In the genomic region with DNA sequence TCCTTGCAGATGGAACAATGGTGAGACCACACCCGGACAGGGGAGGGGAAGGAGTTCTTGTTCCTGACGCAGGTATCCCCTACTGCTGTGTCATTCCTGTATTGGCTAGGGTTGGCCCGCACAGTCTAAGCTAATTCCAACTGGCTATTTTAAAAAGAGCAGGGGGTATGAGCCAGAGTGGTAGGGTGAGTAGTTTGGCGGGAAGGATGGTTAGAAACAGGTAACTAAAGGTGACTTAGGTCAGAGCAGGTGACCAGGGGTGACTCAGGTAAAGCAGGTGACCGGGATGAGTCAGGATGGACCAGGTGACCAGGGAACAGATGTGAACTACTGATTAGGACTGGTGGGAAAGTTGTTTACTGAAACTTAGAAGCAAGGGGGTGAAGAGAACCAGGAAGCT, we compare ENCODE assay signal across 1 cellular context.
TF ChIP-seq lines count a peak whose summit lies in the region.

No MANE protein-coding gene starts in this region.

TF ChIP-seq in K562, 482 proteins besides CTCF, POLR2A, EP300 and RAD21 (continued from another document):
- no peak for TF ChIP-seq SNIP1 (IDR thresholded peaks at IDR 0.05; ENCODE audit: low read depth)
- TF ChIP-seq CTBP1 (IDR thresholded peaks at IDR 0.05; ENCODE audit: borderline replicate concordance), result peak; percentile 95
- no peak for TF ChIP-seq DMBX1 (CRISPR knock-in tag; IDR thresholded peaks at IDR 0.05; ENCODE audit: borderline replicate concordance)
- TF ChIP-seq FOXA3 (CRISPR knock-in tag; conservative IDR thresholded peaks at IDR 0.05 in 1 of 2, IDR thresholded peaks at IDR 0.05 in 1 of 2), result no peak
- TF ChIP-seq, protein P1, sequence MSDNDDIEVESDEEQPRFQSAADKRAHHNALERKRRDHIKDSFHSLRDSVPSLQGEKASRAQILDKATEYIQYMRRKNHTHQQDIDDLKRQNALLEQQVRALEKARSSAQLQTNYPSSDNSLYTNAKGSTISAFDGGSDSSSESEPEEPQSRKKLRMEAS (CRISPR knock-in tag; IDR thresholded peaks at IDR 0.05), result no peak
- TF ChIP-seq BRF1 (IDR thresholded peaks at IDR 0.05; ENCODE audit: borderline replicate concordance, extremely low read depth, insufficient read length), result no peak
- no peak for TF ChIP-seq MTA3 (IDR thresholded peaks at IDR 0.05; ENCODE audit: borderline replicate concordance)
- TF ChIP-seq, protein P2, sequence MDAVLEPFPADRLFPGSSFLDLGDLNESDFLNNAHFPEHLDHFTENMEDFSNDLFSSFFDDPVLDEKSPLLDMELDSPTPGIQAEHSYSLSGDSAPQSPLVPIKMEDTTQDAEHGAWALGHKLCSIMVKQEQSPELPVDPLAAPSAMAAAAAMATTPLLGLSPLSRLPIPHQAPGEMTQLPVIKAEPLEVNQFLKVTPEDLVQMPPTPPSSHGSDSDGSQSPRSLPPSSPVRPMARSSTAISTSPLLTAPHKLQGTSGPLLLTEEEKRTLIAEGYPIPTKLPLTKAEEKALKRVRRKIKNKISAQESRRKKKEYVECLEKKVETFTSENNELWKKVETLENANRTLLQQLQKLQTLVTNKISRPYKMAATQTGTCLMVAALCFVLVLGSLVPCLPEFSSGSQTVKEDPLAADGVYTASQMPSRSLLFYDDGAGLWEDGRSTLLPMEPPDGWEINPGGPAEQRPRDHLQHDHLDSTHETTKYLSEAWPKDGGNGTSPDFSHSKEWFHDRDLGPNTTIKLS (IDR thresholded peaks at IDR 0.05; ENCODE audit: borderline replicate concordance, low read depth), result no peak
- no peak for TF ChIP-seq ZNF23 (CRISPR knock-in tag; IDR thresholded peaks at IDR 0.05)
- no peak for TF ChIP-seq ZNF76 (CRISPR knock-in tag; IDR thresholded peaks at IDR 0.05; ENCODE audit: borderline replicate concordance)
- no peak for TF ChIP-seq SMAD4 (CRISPR knock-in tag; conservative IDR thresholded peaks at IDR 0.05)
- peak; percentile 53; the same call in 1 of the 2 replicates for TF ChIP-seq NFE2 (IDR thresholded peaks at IDR 0.05; ENCODE audit: low read depth)
- TF ChIP-seq ZFPM2 (CRISPR knock-in tag; IDR thresholded peaks at IDR 0.05), result no peak
- TF ChIP-seq NRF1 (conservative IDR thresholded peaks at IDR 0.05 in 1 of 2, IDR thresholded peaks at IDR 0.05 in 1 of 2), result no peak
- no peak for TF ChIP-seq ERF (CRISPR knock-in tag; IDR thresholded peaks at IDR 0.05)
- peak; percentile 37; the same call in 1 of the 2 replicates for TF ChIP-seq C11orf30 (IDR thresholded peaks at IDR 0.05; ENCODE audit: low read depth)
